ENCODE assay signal across 25 cellular contexts in genomic region chr22:44599084-44599483, GRCh38.
"Had no signal": no experiment of that assay in that cellular context is flagged by ENCODE, and none has a peak within 500 bp of the region (broad histone marks: within the 10 kb centered on the region; RNA-seq: fewer than 3 reads in every experiment).

No MANE protein-coding gene starts in this region.

- H3K4me2 ChIP-seq: neural progenitor cell had no signal

- ATAC-seq: natural killer cell; psoas muscle; right cardiac atrium; right lobe of liver; stimulated activated effector memory CD8-positive, alpha-beta T cell treated with anti-CD3 and anti-CD28 coated beads, Interleukin-12 subunit alpha, Interleukin-12 subunit beta, amount 100 ng/mL, for 72 hours had no signal

- H3K27me3 ChIP-seq: neural progenitor cell, ovary, right lobe of liver, thyroid gland, upper lobe of left lung, vagina had no signal

- H2AFZ ChIP-seq: neural progenitor cell, parathyroid adenoma had no signal

- H3K36me3 ChIP-seq: neural progenitor cell, neutrophil, ovary, right lobe of liver, sigmoid colon, stomach, thoracic aorta, thyroid gland, tibial nerve, upper lobe of left lung, vagina had no signal

- H3K4me1 ChIP-seq: parathyroid adenoma, psoas muscle, right lobe of liver had no signal

- DNase-seq: natural killer cell; nucleus accumbens; ovary; right lobe of liver; sigmoid colon; small intestine; stimulated activated CD4-positive, alpha-beta T cell treated with anti-CD3 and anti-CD28 coated beads, Interleukin-15, amount 100 ng/mL, for 24 hours; stimulated activated CD4-positive, alpha-beta T cell treated with anti-CD3 and anti-CD28 coated beads, Interleukin-2, amount 100 ng/mL, for 24 hours; stimulated activated CD4-positive, alpha-beta T cell treated with anti-CD3 and anti-CD28 coated beads, Interleukin-2, amount 100 ng/mL, for 48 hours; stimulated activated CD4-positive, alpha-beta T cell treated with anti-CD3 and anti-CD28 coated beads, Interleukin-4, amount 100 ng/mL, for 24 hours; stimulated activated naive B cell treated with anti-CD40 and anti-IgM and Interleukin-4, amounts not matched to agents 10 μg/mL and 1 μg/mL and 100 μg/mL, for 72 hours; stimulated activated naive CD4-positive, alpha-beta T cell treated with Interleukin-2 at 50 U/mL for 16 hours; stomach; thyroid gland; trophoblast cell; upper lobe of left lung had no signal

- H3K27ac ChIP-seq: neural progenitor cell, neutrophil, ovary, parathyroid adenoma, psoas muscle, right lobe of liver, sigmoid colon, stomach, thoracic aorta, thyroid gland, tibial nerve, upper lobe of left lung, vagina had no signal

- H3K4me3 ChIP-seq: neural progenitor cell, ovary, psoas muscle, right lobe of liver, sigmoid colon, stomach, thoracic aorta, thyroid gland, tibial nerve, upper lobe of left lung, vagina had no signal

- H3K9ac ChIP-seq: neural progenitor cell, parathyroid adenoma had no signal

- H3K9me3 ChIP-seq: neutrophil, ovary, psoas muscle, right lobe of liver, sigmoid colon, stomach, thoracic aorta, thyroid gland, tibial nerve, upper lobe of left lung, vagina had no signal
